ENCODE assay signal across 8 cellular contexts in genomic region chr1:232952514-232953175, GRCh38. TPM values are rescaled to one million over a fixed set of nuclear protein-coding genes. Genes with fewer than 3 reads are reported as not detected.
DNase-seq lines count a peak whose midpoint lies in the region; ATAC-seq and TF ChIP-seq lines count a peak whose summit lies in the region.

No MANE protein-coding gene starts in this region.

- peak; percentile 84 for TF ChIP-seq CTCF in brain microvascular endothelial cell (IDR thresholded peaks at IDR 0.05; ENCODE audit: low read depth, low read length, missing control alignments)
- TF ChIP-seq CTCF in tibial artery (IDR thresholded peaks at IDR 0.05) = peak; percentile 25 to 28

- H3K4me1 ChIP-seq in tibial artery = peaks cover 0 to 22% (median 11%) of the 10 kb centered on the region in 4 donors

- DNase-seq in activated CD4-positive, alpha-beta T cell treated with anti-CD3 and anti-CD28 coated beads for 36 hours = peak; percentile 48
- no peak for DNase-seq in activated CD4-positive, alpha-beta T cell treated with anti-CD3 and anti-CD28 coated beads for 1 hour
- DNase-seq in HT1080 (ENCODE audit: low read depth) (peak; percentile 66), RPMI7951 (ENCODE audit: low read depth) (peak; percentile 65), brain microvascular endothelial cell (peak; percentile 23), left colon (peak; percentile 49 to 60), tibial artery (peak in 1 of 2 donors; percentile 26)

- no peaks in the 10 kb centered on the region for H3K9me3 Mint-ChIP-seq in activated CD4-positive, alpha-beta T cell treated with anti-CD3 and anti-CD28 coated beads for 36 hours (ENCODE audit: low read depth)

- no peak overlapping the region for H3K4me3 ChIP-seq in brain microvascular endothelial cell (ENCODE audit: low read depth, low read length)
- no peak overlapping the region for H3K4me3 ChIP-seq in tibial artery

- no peak overlapping the region for H3K27ac Mint-ChIP-seq in activated CD4-positive, alpha-beta T cell treated with anti-CD3 and anti-CD28 coated beads for 36 hours

- in situ Hi-C loops in brain microvascular endothelial cell (cut with HindIII; ENCODE audit: low pct_ligation_motif_present, low sequenced_read_pairs) = no loop called here

- no peak overlapping the region for H3K27ac ChIP-seq in brain microvascular endothelial cell
- no peak overlapping the region for H3K27ac ChIP-seq in tibial artery

- peak overlapping the region; percentile 90 for H3K4me3 Mint-ChIP-seq in activated CD4-positive, alpha-beta T cell treated with anti-CD3 and anti-CD28 coated beads for 36 hours

- no peaks in the 10 kb centered on the region for H3K27me3 Mint-ChIP-seq in activated CD4-positive, alpha-beta T cell treated with anti-CD3 and anti-CD28 coated beads for 36 hours

- H3K27me3 ChIP-seq in brain microvascular endothelial cell (replicated peaks) (no peaks in the 10 kb centered on the region), tibial artery (no peaks in the 10 kb centered on the region)

- ATAC-seq in activated CD4-positive, alpha-beta T cell treated with anti-CD3 and anti-CD28 coated beads for 36 hours = no peak
- ATAC-seq in GM21576 (IDR thresholded peaks at IDR 0.05; ENCODE audit: unreplicated experiment) = peak; percentile 54
- peak; percentile 71 for ATAC-seq in left colon

- CTCF ChIA-PET in activated CD4-positive, alpha-beta T cell treated with anti-CD3 and anti-CD28 coated beads for 36 hours (lab: Charles Lee) = interaction anchor here (0.6 to 1.8 kb wide), 9 partner anchors 10 to 414 kb away, joined by 3 to 5 read pairs (median 3); partner anchors contain the start of gene MAP10

- no peaks in the 10 kb centered on the region for H3K9me3 ChIP-seq in tibial artery

- intact Hi-C loops in activated CD4-positive, alpha-beta T cell treated with anti-CD3 and anti-CD28 coated beads for 36 hours (cut with DNase I, micrococcal nuclease) = loop anchor here (5.0 to 10.0 kb wide), 2 partner anchors 320 to 1422 kb away; partner anchors contain the start of genes COA6 (in 1 of the 2) and SIPA1L2 (in 1 of the 2)
- intact Hi-C loops in left colon (cut with DNase I, micrococcal nuclease) = loop anchor here in 1 of 2 donors (10.0 kb wide), 1 partner anchor 318 kb away; the partner anchor contains the start of gene SIPA1L2
- intact Hi-C loops in tibial artery (cut with DNase I; ENCODE audit: low total_unique reads) = no loop called here

- H3K36me3 Mint-ChIP-seq in activated CD4-positive, alpha-beta T cell treated with anti-CD3 and anti-CD28 coated beads for 36 hours (ENCODE audit: low read depth) = peaks cover 19% of the 10 kb centered on the region

- POLR2A ChIA-PET in activated CD4-positive, alpha-beta T cell treated with anti-CD3 and anti-CD28 coated beads for 36 hours (lab: Charles Lee) = no interaction called here

- no peaks in the 10 kb centered on the region for H3K36me3 ChIP-seq in brain microvascular endothelial cell (replicated peaks)
- H3K36me3 ChIP-seq in tibial artery = peaks cover 1 to 21% (median 16%) of the 10 kb centered on the region in 3 donors

- peaks cover 35% of the 10 kb centered on the region for H3K4me1 Mint-ChIP-seq in activated CD4-positive, alpha-beta T cell treated with anti-CD3 and anti-CD28 coated beads for 36 hours

RNA-seq across cellular contexts. Expression of gene NTPCR, which starts 2.2 kb away (rescaled TPM):
- 10 to 100 TPM; 37.4 to 51.9 TPM for total RNA-seq in activated CD4-positive, alpha-beta T cell treated with anti-CD3 and anti-CD28 coated beads for 36 hours
- 41.1 and 41.9 TPM in 2 replicates for total RNA-seq in HT1080 (2014; rRNA removed; shearing (Covaris generic))
- 74.8 and 88.3 TPM in 2 replicates for polyA plus RNA-seq in HT1080 (2015; cell fraction: cytosol; rRNA removed)
- 38.6 and 39.9 TPM in 2 replicates for polyA plus RNA-seq in HT1080 (2015; cell fraction: nucleus; rRNA removed)
- 18.1 and 24.2 TPM in 2 replicates for total RNA-seq in RPMI7951 (2014; rRNA removed; shearing (Covaris generic))
- total RNA-seq in left colon = 10 to 100 TPM; 51.2 to 54.0 TPM
